ENCODE assay signal across 13 cellular contexts in genomic region chr22:45997775-45998637, GRCh38. TPM values are rescaled to one million over a fixed set of nuclear protein-coding genes. Genes with fewer than 3 reads are reported as not detected.
DNase-seq lines count a peak whose midpoint lies in the region; ATAC-seq and TF ChIP-seq lines count a peak whose summit lies in the region.
"Had no signal": no experiment of that assay in that cellular context is flagged by ENCODE, and none has a peak within 500 bp of the region (broad histone marks: within the 10 kb centered on the region; RNA-seq: fewer than 3 reads in every experiment).

No MANE protein-coding gene starts in this region.

- TF ChIP-seq CTCF in WERI-Rb-1 (IDR thresholded peaks at IDR 0.05; ENCODE audit: low read depth, low read length) (no peak), testis (IDR thresholded peaks at IDR 0.05) (no peak), progenitor cell of endocrine pancreas (IDR thresholded peaks at IDR 0.05; ENCODE audit: unreplicated experiment) (no peak)

- no peaks in the 10 kb centered on the region for H3K9me3 ChIP-seq in WERI-Rb-1 (ENCODE audit: severe bottlenecking)
- no peaks in the 10 kb centered on the region for H3K9me3 ChIP-seq in testis

- intact Hi-C loops in testis (cut with DNase I; ENCODE audit: low total_unique reads): loop anchor here (10.0 kb wide), 1 partner anchor 317 kb away; no protein-coding TSS in a partner anchor

- ATAC-seq in left lobe of liver (peak; percentile 33), GM18498 (IDR thresholded peaks at IDR 0.05; ENCODE audit: unreplicated experiment) (no peak)

- peaks cover 60% of the 10 kb centered on the region for H3K4me1 ChIP-seq in testis

- H3K27ac ChIP-seq in WERI-Rb-1 (peak overlapping the region; percentile 52), testis (peak overlapping the region; percentile 77 to 78)
- H3K27ac ChIP-seq: 22Rv1 had no signal

- H3K27me3 ChIP-seq in WERI-Rb-1 (ENCODE audit: insufficient read depth, low read depth, severe bottlenecking): no peaks in the 10 kb centered on the region
- H3K27me3 ChIP-seq in testis: no peaks in the 10 kb centered on the region

- H3K4me1 Mint-ChIP-seq in progenitor cell of endocrine pancreas (ENCODE audit: low read depth): no peaks in the 10 kb centered on the region

- no peak for TF ChIP-seq POLR2A in testis (IDR thresholded peaks at IDR 0.05)

- H3K36me3 Mint-ChIP-seq in progenitor cell of endocrine pancreas (ENCODE audit: insufficient read depth): no peaks in the 10 kb centered on the region

- H3K36me3 ChIP-seq in WERI-Rb-1: no peaks in the 10 kb centered on the region
- H3K36me3 ChIP-seq in testis (ENCODE audit: low read depth, missing control alignments): no peaks in the 10 kb centered on the region

- H3K4me3 Mint-ChIP-seq in progenitor cell of endocrine pancreas (ENCODE audit: low read depth): no peak overlapping the region
- H3K4me3 Mint-ChIP-seq: neural crest cell had no signal

- no peak overlapping the region for H3K27ac Mint-ChIP-seq in progenitor cell of endocrine pancreas
- H3K27ac Mint-ChIP-seq: activated T-helper 2 cell treated with anti-CD3 and anti-CD28 coated beads, Interferon-gamma antibody, Interleukin-2, Interleukin-4, amounts not matched to agents 10 μg/mL and 5 μg/mL and 100 μg/mL, durations not matched to agents 14 hours and 24 hours and 36 hours had no signal

- no peaks in the 10 kb centered on the region for H3K9me3 Mint-ChIP-seq in progenitor cell of endocrine pancreas (ENCODE audit: low read depth)
- H3K9me3 Mint-ChIP-seq: activated T-helper 2 cell treated with anti-CD3 and anti-CD28 coated beads, Interferon-gamma antibody, Interleukin-2, Interleukin-4, amounts not matched to agents 10 μg/mL and 5 μg/mL and 100 μg/mL, durations not matched to agents 14 hours and 24 hours and 36 hours had no signal

- peak; percentile 76 for DNase-seq in DMS 273 (lab: John Stamatoyannopoulos, UW; ENCODE audit: unreplicated experiment)
- no peak for DNase-seq in DMS 273 treated with DMSO at 0.1 percent for 48 hours (lab: John Stamatoyannopoulos, UW)
- no peak for DNase-seq in WERI-Rb-1
- no peak for DNase-seq in left lobe of liver (ENCODE audit: low spot score)
- DNase-seq in testis: peak; percentile 58
- no peak for DNase-seq in progenitor cell of endocrine pancreas (ENCODE audit: low spot score, unreplicated experiment)
- no peak for DNase-seq in activated CD8-positive, alpha-beta memory T cell treated with anti-CD3 and anti-CD28 coated beads, Interleukin-2, amount 50 U/mL, for 48 hours
- DNase-seq: KG1, SW 1271 had no signal

- H3K4me3 ChIP-seq in WERI-Rb-1 (ENCODE audit: low read depth, low read length) (no peak overlapping the region), testis (no peak overlapping the region)

- 60 to 78% methylated on average over 13 to 16 of the region's 17 CpGs for WGBS in testis, 2 donors

- H3K27me3 Mint-ChIP-seq in progenitor cell of endocrine pancreas: peaks cover 31% of the 10 kb centered on the region

RNA-seq across cellular contexts. Expression of gene WNT7B, which starts 21.0 kb away (rescaled TPM):
- total RNA-seq in left lobe of liver: 0.08 TPM
- 1 to 10 TPM; 1.3 to 1.9 TPM for total RNA-seq in testis
- 0.65 TPM for polyA plus RNA-seq in testis (ENCODE audit: insufficient read depth, low read depth, low replicate concordance)
- total RNA-seq in progenitor cell of endocrine pancreas: 3.7 and 4.3 TPM in 2 replicates
- total RNA-seq: activated T-helper 2 cell treated with anti-CD3 and anti-CD28 coated beads, Interferon-gamma antibody, Interleukin-2, Interleukin-4, amounts not matched to agents 10 μg/mL and 5 μg/mL and 100 μg/mL, durations not matched to agents 14 hours and 24 hours and 36 hours had no signal

Comparison
In these comparisons a context has a peak if more than half of its experiments do, and no peak if none do; other contexts are left out.
1. DNase-seq: peak in DMS 273 (single experiment) and testis (single experiment); none in DMS 273 treated with DMSO at 0.1 percent for 48 hours (single experiment), WERI-Rb-1 (single experiment), left lobe of liver (single experiment), progenitor cell of endocrine pancreas (single experiment) and activated CD8-positive, alpha-beta memory T cell treated with anti-CD3 and anti-CD28 coated beads, Interleukin-2, amount 50 U/mL, for 48 hours (single experiment).